Comparison of ENCODE assay signal across 19 cellular contexts in genomic region chr2:19122220-19122619, GRCh38.
"Had no signal": no experiment of that assay in that cellular context is flagged by ENCODE, and none has a peak within 500 bp of the region (broad histone marks: within the 10 kb centered on the region; RNA-seq: fewer than 3 reads in every experiment).

No MANE protein-coding gene starts in this region.

- H3K27ac Mint-ChIP-seq: endodermal cell; naive thymus-derived CD8-positive, alpha-beta T cell; stimulated activated naive B cell treated with anti-CD40 and anti-IgM and Interleukin-4, amounts not matched to agents 10 μg/mL and 1 μg/mL and 100 μg/mL, for 72 hours; stimulated activated naive CD8-positive, alpha-beta T cell treated with anti-CD3 and anti-CD28 coated beads, Interleukin-15, amount 100 ng/mL, for 72 hours had no signal

- H3K36me3 ChIP-seq: neutrophil, ovary, right atrium auricular region, sigmoid colon had no signal

- H3K27me3 ChIP-seq: foreskin keratinocyte, hepatocyte, neutrophil, ovary, right atrium auricular region, sigmoid colon had no signal

- ATAC-seq: foreskin keratinocyte; left colon; mucosa of descending colon; naive thymus-derived CD8-positive, alpha-beta T cell; stimulated activated naive B cell treated with anti-CD40 and anti-IgM and Interleukin-4, amounts not matched to agents 10 μg/mL and 1 μg/mL and 100 μg/mL, for 72 hours; stimulated activated naive CD8-positive, alpha-beta T cell treated with anti-CD3 and anti-CD28 coated beads, Interleukin-15, amount 100 ng/mL, for 72 hours had no signal

- H3K4me3 Mint-ChIP-seq: endodermal cell; naive thymus-derived CD8-positive, alpha-beta T cell; stimulated activated naive B cell treated with anti-CD40 and anti-IgM and Interleukin-4, amounts not matched to agents 10 μg/mL and 1 μg/mL and 100 μg/mL, for 72 hours; stimulated activated naive CD8-positive, alpha-beta T cell treated with anti-CD3 and anti-CD28 coated beads, Interleukin-15, amount 100 ng/mL, for 72 hours had no signal

- H3K79me2 ChIP-seq: hepatocyte had no signal

- H3K4me1 Mint-ChIP-seq: naive thymus-derived CD8-positive, alpha-beta T cell; stimulated activated naive B cell treated with anti-CD40 and anti-IgM and Interleukin-4, amounts not matched to agents 10 μg/mL and 1 μg/mL and 100 μg/mL, for 72 hours; stimulated activated naive CD8-positive, alpha-beta T cell treated with anti-CD3 and anti-CD28 coated beads, Interleukin-15, amount 100 ng/mL, for 72 hours had no signal

- H3K9me3 ChIP-seq: mucosa of descending colon, neutrophil, ovary, right atrium auricular region, sigmoid colon had no signal

- H3K4me2 ChIP-seq: hepatocyte had no signal

- H2AFZ ChIP-seq: hepatocyte had no signal

- H3K4me1 ChIP-seq: sigmoid colon had no signal

- H3K27me3 Mint-ChIP-seq: stimulated activated naive B cell treated with anti-CD40 and anti-IgM and Interleukin-4, amounts not matched to agents 10 μg/mL and 1 μg/mL and 100 μg/mL, for 72 hours had no signal

- H3K27ac ChIP-seq: coronary artery, foreskin keratinocyte, neutrophil, ovary, right atrium auricular region had no signal

- H3K4me3 ChIP-seq: coronary artery, hepatocyte, mucosa of descending colon, ovary, right atrium auricular region, sigmoid colon, skin epidermis had no signal

- DNase-seq: effector CD4-positive, alpha-beta T cell; endodermal cell; erythroblast; foreskin keratinocyte; left colon; mucosa of descending colon; naive thymus-derived CD8-positive, alpha-beta T cell; ovary; sigmoid colon; stimulated activated CD4-positive, alpha-beta T cell treated with anti-CD3 and anti-CD28 coated beads, Interleukin-2, amount 100 ng/mL, for 24 hours; stimulated activated CD4-positive, alpha-beta T cell treated with anti-CD3 and anti-CD28 coated beads, Interleukin-4, amount 100 ng/mL, for 4 hours; stimulated activated naive B cell treated with anti-CD40 and anti-IgM and Interleukin-4, amounts not matched to agents 10 μg/mL and 1 μg/mL and 100 μg/mL, for 72 hours; stimulated activated naive CD8-positive, alpha-beta T cell treated with anti-CD3 and anti-CD28 coated beads, Interleukin-15, amount 100 ng/mL, for 72 hours; trophoblast cell had no signal
